In the genomic region with DNA sequence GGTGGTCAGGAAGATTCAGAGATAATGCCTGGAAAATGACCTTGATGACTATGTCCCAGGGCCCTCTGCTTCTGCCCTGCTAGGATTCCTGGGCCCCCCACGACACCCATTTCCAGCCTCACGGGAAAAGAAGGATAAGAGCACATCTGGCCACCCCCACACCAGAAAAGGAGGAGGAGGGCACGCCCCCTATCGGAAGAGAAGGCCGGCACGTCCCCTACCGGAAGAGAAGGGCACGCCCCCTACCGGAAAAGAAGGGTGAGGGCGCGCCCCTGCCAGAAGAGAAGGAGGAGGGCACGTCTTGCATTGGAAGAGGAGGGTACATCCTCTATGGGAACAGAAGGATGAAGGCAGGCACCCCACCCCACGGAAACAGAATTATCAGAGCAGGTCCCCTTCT, we compare ENCODE assay signal across 8 cellular contexts.
DNase-seq lines count a peak whose midpoint lies in the region; ATAC-seq lines count a peak whose summit lies in the region.

No MANE protein-coding gene starts in this region.

- 18 to 19% methylated on average over 13 of the region's 13 CpGs for WGBS in GM23248 (ENCODE audit: low coverage in 1 of 2, low lambda C conversion rate in 2 of 2, missing lambda C conversion rate in 2 of 2), 2 experiments

- no peaks in the 10 kb centered on the region for H4K20me1 ChIP-seq in GM23248 (ENCODE audit: insufficient read depth)

- no peaks in the 10 kb centered on the region for H3K9me2 ChIP-seq in GM23248 (ENCODE audit: insufficient read depth)

- no peak overlapping the region for H3K27ac ChIP-seq in GM23248

- DNase-seq in GM23248 (peak; percentile 65), RPMI8226 (peak; percentile 71), iPS-NIHi7 (ENCODE audit: extremely low spot score) (peak; percentile 93), dedifferentiated amniotic fluid mesenchymal stem cell (ENCODE audit: extremely low spot score) (no peak), SHP77 treated with DMSO at 0.1 percent for 48 hours (lab: John Stamatoyannopoulos, UW) (no peak)
- DNase-seq in activated effector memory CD4-positive, alpha-beta T cell treated with Interleukin-2 at 50 U/mL for 16 hours = peak; percentile 45
- peak; percentile 25 for DNase-seq in stimulated activated CD8-positive, alpha-beta memory T cell treated with anti-CD3 and anti-CD28 coated beads, Interleukin-15, amount 100 ng/mL, for 1 hour (ENCODE audit: low read depth)

- H3K36me3 ChIP-seq in GM23248 (ENCODE audit: low read depth) = no peaks in the 10 kb centered on the region

- no peaks in the 10 kb centered on the region for H3K9me3 ChIP-seq in GM23248 (ENCODE audit: low read depth)

- ATAC-seq in HG02623 (IDR thresholded peaks at IDR 0.05; ENCODE audit: unreplicated experiment) = no peak

- H3K4me3 ChIP-seq in GM23248 = no peak overlapping the region

- no peak overlapping the region for H3K9ac ChIP-seq in GM23248

- H3F3A ChIP-seq in GM23248 (ENCODE audit: insufficient read depth) = no peaks in the 10 kb centered on the region

- no peaks in the 10 kb centered on the region for H3K79me2 ChIP-seq in GM23248 (ENCODE audit: insufficient read depth)

- no peak overlapping the region for H2AFZ ChIP-seq in GM23248

- in situ Hi-C loops in GM23248 (cut with MboI) = no loop called here

- H3K4me1 ChIP-seq in GM23248 (ENCODE audit: insufficient read depth) = no peaks in the 10 kb centered on the region

- no peak overlapping the region for H3K4me2 ChIP-seq in GM23248 (ENCODE audit: unreplicated experiment)

- H3K27me3 ChIP-seq in GM23248 (replicated peaks; ENCODE audit: insufficient read depth) = no peaks in the 10 kb centered on the region

Comparison
In these comparisons a context has a peak if more than half of its experiments do, and no peak if none do; other contexts are left out.
1. DNase-seq: peak in GM23248 (single experiment), RPMI8226 (single experiment), activated effector memory CD4-positive, alpha-beta T cell treated with Interleukin-2 at 50 U/mL for 16 hours (single experiment), iPS-NIHi7 (single experiment) and stimulated activated CD8-positive, alpha-beta memory T cell treated with anti-CD3 and anti-CD28 coated beads, Interleukin-15, amount 100 ng/mL, for 1 hour (single experiment); none in dedifferentiated amniotic fluid mesenchymal stem cell (single experiment) and SHP77 treated with DMSO at 0.1 percent for 48 hours (single experiment).